Comparison of ENCODE assay signal across 26 cellular contexts in genomic region chr11:130932086-130932712, GRCh38. TPM values are rescaled to one million over a fixed set of nuclear protein-coding genes. Genes with fewer than 3 reads are reported as not detected.
A peak's percentile ranks its signal among the peaks of the same experiment; 100 is the strongest.
DNase-seq lines count a peak whose midpoint lies in the region; ATAC-seq, FAIRE-seq and TF ChIP-seq lines count a peak whose summit lies in the region.
"Had no signal": no experiment of that assay in that cellular context is flagged by ENCODE, and none has a peak within 500 bp of the region (broad histone marks: within the 10 kb centered on the region; RNA-seq: fewer than 3 reads in every experiment).

No MANE protein-coding gene starts in this region.

- in situ Hi-C loops in HepG2 (cut with HindIII; ENCODE audit: extremely low pct_ligation_motif_present, low pct_unique_long_range_greater_than_20kb), result no loop called here

- H4K20me1 ChIP-seq in HepG2 (ENCODE audit: insufficient read depth, low read length) (no peaks in the 10 kb centered on the region), PC-3 (ENCODE audit: low read length) (no peaks in the 10 kb centered on the region)
- H4K20me1 ChIP-seq: BLaER1 treated with 17β-estradiol and CSF1 and Interleukin-3, amounts not matched to agents 10 nM and 100 nM had no signal

- no peaks in the 10 kb centered on the region for H3K9me2 ChIP-seq in PC-3 (replicated peaks; ENCODE audit: low read length)

- TF ChIP-seq CTCF in HepG2 (CRISPR knock-in tag; IDR thresholded peaks at IDR 0.05) (no peak), right lobe of liver (IDR thresholded peaks at IDR 0.05) (no peak), epithelial cell of esophagus (IDR thresholded peaks at IDR 0.05; ENCODE audit: insufficient read depth, low read depth, low read length, missing control alignments) (no peak), foreskin keratinocyte (conservative IDR thresholded peaks at IDR 0.05) (no peak), PC-3 (conservative IDR thresholded peaks at IDR 0.05; ENCODE audit: low read depth, low read length) (no peak)

- H3K27ac ChIP-seq in HepG2 (ENCODE audit: extremely low read length, insufficient read depth, low read length), result no peak overlapping the region
- H3K27ac ChIP-seq in right lobe of liver, result no peak overlapping the region
- no peak overlapping the region for H3K27ac ChIP-seq in foreskin keratinocyte
- H3K27ac ChIP-seq in PC-3 (ENCODE audit: low read length), result no peak overlapping the region
- H3K27ac ChIP-seq: A549; BLaER1 treated with 17β-estradiol and CSF1 and Interleukin-3, amounts not matched to agents 10 nM and 100 nM had no signal

- no peaks in the 10 kb centered on the region for H3K79me2 ChIP-seq in HepG2 (ENCODE audit: insufficient read depth, low read length)
- no peaks in the 10 kb centered on the region for H3K79me2 ChIP-seq in PC-3 (ENCODE audit: low read length)

- DNase-seq in HepG2 (ENCODE audit: low spot score) (no peak), right lobe of liver (no peak), epithelial cell of esophagus (ENCODE audit: low read depth) (peak; percentile 28), foreskin keratinocyte (peak; percentile 55 to 73), PC-3 (no peak)
- DNase-seq: 8988T; ACHN; AML-193; BE2C; CD4-positive, alpha-beta T cell; CD8-positive, alpha-beta memory T cell; DMS 273 treated with DMSO at 0.1 percent for 48 hours; DMS79; EL; GDM1; GOT3; HFFc6 had no signal

- H3K36me3 ChIP-seq in HepG2 (replicated peaks in 1 of 2; ENCODE audit: control insufficient read depth in 1 of 2, insufficient read depth in 2 of 2, low read length in 2 of 2), result no peaks in the 10 kb centered on the region
- no peaks in the 10 kb centered on the region for H3K36me3 ChIP-seq in right lobe of liver
- no peaks in the 10 kb centered on the region for H3K36me3 ChIP-seq in PC-3 (ENCODE audit: low read depth, low read length)
- H3K36me3 ChIP-seq: BE2C; BLaER1 treated with 17β-estradiol and CSF1 and Interleukin-3, amounts not matched to agents 10 nM and 100 nM; HAP-1 had no signal

- H2AFZ ChIP-seq in HepG2 (ENCODE audit: low read length), result no peak overlapping the region
- H2AFZ ChIP-seq in PC-3 (ENCODE audit: low read length), result no peak overlapping the region

- TF ChIP-seq EP300 in HepG2 (IDR thresholded peaks at IDR 0.05; ENCODE audit: low read depth in 2 of 2, low read length in 2 of 2) (no peak), HepG2 (CRISPR knock-in tag; IDR thresholded peaks at IDR 0.05; ENCODE audit: borderline replicate concordance) (no peak)

- TF ChIP-seq RAD21 in HepG2 (CRISPR knock-in tag; IDR thresholded peaks at IDR 0.05), result no peak

- H3K9me3 ChIP-seq in HepG2 (ENCODE audit: low read length) (no peaks in the 10 kb centered on the region), right lobe of liver (no peaks in the 10 kb centered on the region), PC-3 (ENCODE audit: low read length) (no peaks in the 10 kb centered on the region)
- H3K9me3 ChIP-seq: A549; BE2C; BLaER1 treated with 17β-estradiol and CSF1 and Interleukin-3, amounts not matched to agents 10 nM and 100 nM; HAP-1 had no signal

- intact Hi-C loops in HepG2 (cut with micrococcal nuclease; ENCODE audit: unreplicated experiment) (no loop called here), right lobe of liver (cut with DNase I) (no loop called here), PC-3 (cut with micrococcal nuclease) (no loop called here)

- WGBS in HepG2 (ENCODE audit: low lambda C conversion rate), result 19% methylated on average over 5 of the region's 5 CpGs
- 69% methylated on average over 5 of the region's 5 CpGs for WGBS in right lobe of liver (ENCODE audit: insufficient coverage, low coverage, low lambda C conversion rate, missing lambda C conversion rate)

- ATAC-seq in HepG2 (no peak), right lobe of liver (no peak), foreskin keratinocyte (peak; percentile 79), GM19328 (IDR thresholded peaks at IDR 0.05; ENCODE audit: unreplicated experiment) (no peak), PC-3 (no peak), GM19023 (IDR thresholded peaks at IDR 0.05; ENCODE audit: unreplicated experiment) (no peak)
- ATAC-seq: A549, GM12878 had no signal

- no peak for TF ChIP-seq POLR2A in HepG2 (IDR thresholded peaks at IDR 0.05; ENCODE audit: insufficient read depth in 1 of 2, low read depth in 2 of 2, low read length in 2 of 2)
- TF ChIP-seq POLR2A in right lobe of liver (IDR thresholded peaks at IDR 0.05), result no peak

- FAIRE-seq in HepG2 (lab: Jason Lieb, UNC), result no peak
- FAIRE-seq: A549, D721Med, GM12878, GM18507, H54 had no signal

- H3K4me3 ChIP-seq in HepG2 (replicated peaks in 1 of 3; ENCODE audit: insufficient read depth in 1 of 3, low read depth in 2 of 3, low read length in 3 of 3) (no peak overlapping the region), right lobe of liver (no peak overlapping the region), epithelial cell of esophagus (ENCODE audit: low read length) (no peak overlapping the region), PC-3 (ENCODE audit: low read length) (no peak overlapping the region)
- H3K4me3 ChIP-seq: A549; BLaER1 treated with 17β-estradiol and CSF1 and Interleukin-3, amounts not matched to agents 10 nM and 100 nM; GM12878; HAP-1 had no signal

- no peaks in the 10 kb centered on the region for H3F3A ChIP-seq in PC-3 (ENCODE audit: low read length, unreplicated experiment)

- POLR2A ChIA-PET in HepG2 (lab: Yijun Ruan, JAX), result no interaction called here
- POLR2A ChIA-PET in PC-3 (lab: Charles Lee; ENCODE audit: unreplicated experiment), result no interaction called here

- BruUV-seq in HepG2 (replicated peaks; lab: Mats Ljungman, UMichigan) (no TSS peak), PC-3 (replicated peaks; lab: Mats Ljungman, UMichigan) (no TSS peak)

- H3K4me2 ChIP-seq in HepG2 (ENCODE audit: low read depth, low read length) (no peak overlapping the region), PC-3 (ENCODE audit: low read length) (no peak overlapping the region)
- H3K4me2 ChIP-seq: A549; BLaER1 treated with 17β-estradiol and CSF1 and Interleukin-3, amounts not matched to agents 10 nM and 100 nM had no signal

- H3K27me3 ChIP-seq in HepG2 (ENCODE audit: control insufficient read depth in 1 of 2, insufficient read depth in 2 of 2, low read length in 2 of 2), result no peaks in the 10 kb centered on the region
- H3K27me3 ChIP-seq in right lobe of liver, result no peaks in the 10 kb centered on the region
- no peaks in the 10 kb centered on the region for H3K27me3 ChIP-seq in foreskin keratinocyte
- peaks cover 81% of the 10 kb centered on the region for H3K27me3 ChIP-seq in PC-3 (ENCODE audit: low read length)
- H3K27me3 ChIP-seq: BE2C; BLaER1 treated with 17β-estradiol and CSF1 and Interleukin-3, amounts not matched to agents 10 nM and 100 nM had no signal

- CTCF ChIA-PET in HepG2 (lab: Yijun Ruan, JAX; ENCODE audit: low intra/inter-chr PET ratio, low total read pairs) (no interaction called here), PC-3 (lab: Charles Lee) (no interaction called here)

- H3K4me1 ChIP-seq in HepG2 (ENCODE audit: insufficient read depth, low read length) (no peaks in the 10 kb centered on the region), right lobe of liver (no peaks in the 10 kb centered on the region), foreskin keratinocyte (peaks cover 5% of the 10 kb centered on the region), PC-3 (ENCODE audit: insufficient read depth, low read length) (no peaks in the 10 kb centered on the region)
- H3K4me1 ChIP-seq: A549; BE2C; BLaER1 treated with 17β-estradiol and CSF1 and Interleukin-3, amounts not matched to agents 10 nM and 100 nM; HAP-1 had no signal

- H3K9ac ChIP-seq in HepG2 (ENCODE audit: insufficient read depth, low read depth, low read length) (no peak overlapping the region), PC-3 (ENCODE audit: low read length) (no peak overlapping the region)
- H3K9ac ChIP-seq: BLaER1 treated with 17β-estradiol and CSF1 and Interleukin-3, amounts not matched to agents 10 nM and 100 nM had no signal

TF ChIP-seq in HepG2, 621 proteins besides CTCF, POLR2A, EP300 and RAD21 (continues in another document):
- peak; percentile 85 for TF ChIP-seq MNT (IDR thresholded peaks at IDR 0.05)

RNA-seq across cellular contexts. Expression of gene SNX19, which starts 15.9 kb away (rescaled TPM):
- total RNA-seq in HepG2 (2016; rRNA removed; fragmentation: Illumina TruSeq; extraction: Trizol) (0.27 and 0.46 TPM in 2 replicates), right lobe of liver (10 to 100 TPM; 23.3 to 74.4 (median 32.7) TPM), foreskin keratinocyte (35.1 and 42.8 TPM in 2 replicates), PC-3 (2014; rRNA removed) (65.2 and 66.4 TPM in 2 replicates)
- total RNA-seq in HepG2 (2016; cell fraction: cytosol; rRNA removed; fragmentation: Illumina TruSeq; extraction: Trizol; ENCODE audit: low read depth), result not detected in 2 replicates
- total RNA-seq in HepG2 (2016; cell fraction: insoluble cytoplasmic fraction; rRNA removed; fragmentation: Illumina TruSeq; extraction: Trizol), result 0.06 and 0.26 TPM in 2 replicates
- 0.10 and 0.15 TPM in 2 replicates for total RNA-seq in HepG2 (2016; cell fraction: membrane; rRNA removed; fragmentation: Illumina TruSeq; extraction: Trizol)
- 0.78 and 0.81 TPM in 2 replicates for total RNA-seq in HepG2 (2016; cell fraction: nucleus; rRNA removed; fragmentation: Illumina TruSeq; extraction: Trizol)
- polyA plus RNA-seq in HepG2 (2011; rRNA removed) (0.13 and 0.21 TPM in 2 replicates), foreskin keratinocyte (7.8 and 8.2 TPM in 2 replicates)
- 0.17 and 0.23 TPM in 2 replicates for polyA plus RNA-seq in HepG2 (2011; cell fraction: cytosol; rRNA removed)
- polyA plus RNA-seq in HepG2 (2011; cell fraction: nucleus; rRNA removed), result 0.29 and 0.31 TPM in 2 replicates
- 0.12 and 0.40 TPM in 2 replicates for polyA plus RNA-seq in HepG2 (2012)
- 0.03 TPM in 1 of 2 replicates, not detected in the other for polyA plus RNA-seq in HepG2 (2016; cell fraction: cytosol; fragmentation: Illumina TruSeq; extraction: Trizol; ENCODE audit: low read depth)
- 0.11 and 0.15 TPM in 2 replicates for polyA plus RNA-seq in HepG2 (2016; cell fraction: insoluble cytoplasmic fraction; fragmentation: Illumina TruSeq; extraction: Trizol; ENCODE audit: low read depth)
- 0.08 and 0.15 TPM in 2 replicates for polyA plus RNA-seq in HepG2 (2016; cell fraction: membrane; fragmentation: Illumina TruSeq; extraction: Trizol; ENCODE audit: low read depth)
- 0.07 and 0.15 TPM in 2 replicates for polyA plus RNA-seq in HepG2 (2016; cell fraction: nucleus; fragmentation: Illumina TruSeq; extraction: Trizol; ENCODE audit: insufficient read depth, low read depth)
- polyA minus RNA-seq in HepG2 (2011; rRNA and poly(A)+ RNA removed; ENCODE audit: low replicate concordance), result 0.74 and 44.9 TPM in 2 replicates
- 0.53 and 0.69 TPM in 2 replicates for polyA minus RNA-seq in HepG2 (2011; cell fraction: cytosol; rRNA and poly(A)+ RNA removed)
- 1.0 and 1.2 TPM in 2 replicates for polyA minus RNA-seq in HepG2 (2011; cell fraction: nucleus; rRNA and poly(A)+ RNA removed)

Comparison
In these comparisons a context has a peak if more than half of its experiments do, and no peak if none do; other contexts are left out.
1. RNA of gene SNX19, which starts 15.9 kb away (total RNA-seq): 65.2 to 66.4 TPM in PC-3, 23.3 to 74.4 TPM in right lobe of liver and 35.1 to 42.8 TPM in foreskin keratinocyte; 0.06 to 0.81 TPM in HepG2; every median in the first group is over 10 times any median in the second.
2. DNase-seq: peak in epithelial cell of esophagus (single experiment) and foreskin keratinocyte (2 of 2); none in HepG2 (single experiment), right lobe of liver (0 of 3) and PC-3 (single experiment).